Comparison of ENCODE assay signal across 28 cellular contexts in the genomic region with DNA sequence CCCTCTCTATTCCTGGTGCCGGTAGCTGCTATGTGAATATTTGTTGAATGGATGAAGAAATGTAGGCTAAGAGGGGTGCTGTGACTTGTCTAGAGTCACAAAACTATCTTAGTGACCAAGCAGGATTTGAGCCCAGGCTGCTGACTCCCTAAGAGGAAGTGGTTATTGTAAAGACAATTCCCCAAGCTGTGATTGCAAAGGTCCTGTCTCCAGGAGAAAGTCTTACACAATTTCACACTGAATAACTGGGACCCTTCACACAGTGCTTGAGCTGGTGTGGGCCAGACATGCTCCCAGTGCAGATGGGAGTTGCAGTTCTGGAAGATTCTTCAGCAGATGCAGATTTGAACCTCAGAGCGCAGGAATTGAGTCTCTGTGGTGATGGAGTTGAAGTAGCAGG. TPM values are rescaled to one million over a fixed set of nuclear protein-coding genes. Genes with fewer than 3 reads are reported as not detected.
"Had no signal": no experiment of that assay in that cellular context is flagged by ENCODE, and none has a peak within 500 bp of the region (broad histone marks: within the 10 kb centered on the region; RNA-seq: fewer than 3 reads in every experiment).

No MANE protein-coding gene starts in this region.

- H3K36me3 Mint-ChIP-seq: activated naive CD8-positive, alpha-beta T cell treated with anti-CD3 and anti-CD28 coated beads for 36 hours had no signal

- ATAC-seq: activated T-helper 17 cell treated with anti-CD3 and anti-CD28 coated beads, Interleukin-2, amount 50 U/mL, for 72 hours; effector memory CD8-positive, alpha-beta T cell; heart right ventricle; left cardiac atrium; right cardiac atrium had no signal

- DNase-seq: activated CD4-positive, alpha-beta T cell treated with anti-CD3 and anti-CD28 coated beads, Interleukin-2, amount 10 ng/mL, durations not matched to agents 7 days and 5 days; activated CD4-positive, CD25-positive, alpha-beta regulatory T cell treated with anti-CD3 and anti-CD28 coated beads, Interleukin-2, amount 50 U/mL, for 72 hours; activated naive CD8-positive, alpha-beta T cell treated with anti-CD3 and anti-CD28 coated beads for 36 hours; activated T-cell treated with anti-CD3 and anti-CD28 coated beads, Interleukin-2, amount 50 U/mL, for 1 hour; colonic mucosa; dorsolateral prefrontal cortex; effector memory CD8-positive, alpha-beta T cell; esophagus squamous epithelium; heart right ventricle; islet precursor cell; left cardiac atrium; nephron progenitor cell; right cardiac atrium; stimulated activated CD4-positive, alpha-beta T cell treated with anti-CD3 and anti-CD28 coated beads, Interleukin-1b, Interleukin-23, amount 100 ng/mL, for 48 hours; substantia nigra; thyroid gland; WERI-Rb-1 had no signal

- H3K9me3 ChIP-seq: colonic mucosa, esophagus squamous epithelium, thyroid gland had no signal

- H3K4me1 Mint-ChIP-seq: activated CD4-positive, alpha-beta T cell treated with anti-CD3 and anti-CD28 coated beads, Interleukin-2, amount 10 ng/mL, durations not matched to agents 7 days and 5 days; activated naive CD8-positive, alpha-beta T cell treated with anti-CD3 and anti-CD28 coated beads for 36 hours; activated T-helper 17 cell treated with anti-CD3 and anti-CD28 coated beads, Interleukin-2, amount 50 U/mL, for 72 hours had no signal

- H3K27ac Mint-ChIP-seq: activated CD4-positive, alpha-beta T cell treated with anti-CD3 and anti-CD28 coated beads, Interleukin-2, amount 10 ng/mL, durations not matched to agents 7 days and 5 days; activated naive CD8-positive, alpha-beta T cell treated with anti-CD3 and anti-CD28 coated beads for 36 hours; activated T-helper 17 cell treated with anti-CD3 and anti-CD28 coated beads, Interleukin-2, amount 50 U/mL, for 72 hours; effector memory CD8-positive, alpha-beta T cell; memory B cell; stimulated activated naive CD8-positive, alpha-beta T cell treated with anti-CD3 and anti-CD28 coated beads, Interleukin-15, Interleukin-2, amounts not matched to agents 100 ng/mL and 50 ng/mL, for 24 hours; T-helper 2 cell treated with Interferon-gamma antibody and Interleukin-4, amounts not matched to agents 5 μg/mL and 100 μg/mL, for 36 hours had no signal

- H3K36me3 ChIP-seq: colonic mucosa, esophagus squamous epithelium, heart right ventricle, thyroid gland, WERI-Rb-1 had no signal

- H3K27me3 ChIP-seq: colonic mucosa, heart right ventricle, thyroid gland had no signal

- H3K4me3 Mint-ChIP-seq: activated CD4-positive, alpha-beta T cell treated with anti-CD3 and anti-CD28 coated beads, Interleukin-2, amount 10 ng/mL, durations not matched to agents 7 days and 5 days; activated naive CD8-positive, alpha-beta T cell treated with anti-CD3 and anti-CD28 coated beads for 36 hours; activated T-helper 17 cell treated with anti-CD3 and anti-CD28 coated beads, Interleukin-2, amount 50 U/mL, for 72 hours; effector memory CD8-positive, alpha-beta T cell; memory B cell; nephron progenitor cell; stimulated activated naive CD8-positive, alpha-beta T cell treated with anti-CD3 and anti-CD28 coated beads, Interleukin-15, Interleukin-2, amounts not matched to agents 100 ng/mL and 50 ng/mL, for 24 hours; T-helper 2 cell treated with Interferon-gamma antibody and Interleukin-4, amounts not matched to agents 5 μg/mL and 100 μg/mL, for 36 hours had no signal

- H3K4me1 ChIP-seq: colonic mucosa had no signal

- H3K9ac ChIP-seq: parathyroid adenoma had no signal

- H3K4me3 ChIP-seq: colonic mucosa, dorsolateral prefrontal cortex, esophagus squamous epithelium, heart right ventricle, thyroid gland had no signal

- H3K27ac ChIP-seq: colonic mucosa, dorsolateral prefrontal cortex, esophagus squamous epithelium, heart right ventricle, parathyroid adenoma, WERI-Rb-1 had no signal

- H3K9me3 Mint-ChIP-seq: activated T-helper 17 cell treated with anti-CD3 and anti-CD28 coated beads, Interleukin-2, amount 50 U/mL, for 72 hours had no signal

RNA-seq across cellular contexts. Expression of a gene that starts 38.1 kb away (rescaled TPM):
- total RNA-seq: activated CD4-positive, alpha-beta T cell treated with anti-CD3 and anti-CD28 coated beads, Interleukin-2, amount 10 ng/mL, durations not matched to agents 7 days and 5 days; activated naive CD8-positive, alpha-beta T cell treated with anti-CD3 and anti-CD28 coated beads for 36 hours; activated T-helper 17 cell treated with anti-CD3 and anti-CD28 coated beads, Interleukin-2, amount 50 U/mL, for 72 hours; astrocyte; endothelial cell of umbilical vein; esophagus squamous epithelium; fibroblast of villous mesenchyme; heart right ventricle; left cardiac atrium; mononuclear cell; myocyte; right cardiac atrium; skeletal muscle tissue had no signal
